Comparison of ENCODE assay signal across 10 cellular contexts in genomic region chr14:21096438-21096837, GRCh38. TPM values are rescaled to one million over a fixed set of nuclear protein-coding genes. Genes with fewer than 3 reads are reported as not detected.
A peak's percentile ranks its signal among the peaks of the same experiment; 100 is the strongest.
DNase-seq lines count a peak whose midpoint lies in the region; ATAC-seq and TF ChIP-seq lines count a peak whose summit lies in the region.
"Had no signal": no experiment of that assay in that cellular context is flagged by ENCODE, and none has a peak within 500 bp of the region (broad histone marks: within the 10 kb centered on the region; RNA-seq: fewer than 3 reads in every experiment).

No MANE protein-coding gene starts in this region.

- H3K27me3 Mint-ChIP-seq in nephron (ENCODE audit: low read depth) = no peaks in the 10 kb centered on the region

- H3K36me3 ChIP-seq in right atrium auricular region (peaks cover 16% of the 10 kb centered on the region), vagina (peaks cover 0 to 4% of the 10 kb centered on the region in 2 donors)

- TF ChIP-seq CTCF in right atrium auricular region (IDR thresholded peaks at IDR 0.05) = no peak
- no peak for TF ChIP-seq CTCF in nephron (IDR thresholded peaks at IDR 0.05; ENCODE audit: unreplicated experiment in 3 of 3)
- no peak for TF ChIP-seq CTCF in vagina (IDR thresholded peaks at IDR 0.05)

- no peak for TF ChIP-seq POLR2A in vagina (IDR thresholded peaks at IDR 0.05)

- H3K27me3 ChIP-seq in right atrium auricular region (no peaks in the 10 kb centered on the region), vagina (no peaks in the 10 kb centered on the region)

- H3K27ac Mint-ChIP-seq in nephron = peak overlapping the region; percentile 81 to 90 (median 84)

- H3K9me3 ChIP-seq in right atrium auricular region (no peaks in the 10 kb centered on the region), vagina (no peaks in the 10 kb centered on the region)

- DNase-seq in right atrium auricular region (ENCODE audit: low spot score) = no peak
- DNase-seq in Right ventricle myocardium superior = no peak
- no peak for DNase-seq in caudate nucleus (lab: John Stamatoyannopoulos, UW)
- DNase-seq in vagina (ENCODE audit: extremely low spot score in 2 of 2) = no peak
- no peak for DNase-seq in cerebellar nuclear complex (lab: John Stamatoyannopoulos, UW)
- DNase-seq in T-helper 1 cell = no peak
- DNase-seq: NCI-H1105 had no signal

- H3K4me1 ChIP-seq in right atrium auricular region (peaks cover 0 to 58% of the 10 kb centered on the region in 2 donors), vagina (peaks cover 44% of the 10 kb centered on the region)

- H3K27ac ChIP-seq in right atrium auricular region = peak overlapping the region; percentile 38 to 93
- peak overlapping the region; percentile 52 for H3K27ac ChIP-seq in caudate nucleus (ENCODE audit: low read depth, low read length)
- H3K27ac ChIP-seq in vagina = peak overlapping the region; percentile 95

- ATAC-seq in Right ventricle myocardium superior (ENCODE audit: poor library complexity) (no peak), HG02852 (IDR thresholded peaks at IDR 0.05; ENCODE audit: unreplicated experiment) (no peak)

- peaks cover 7% of the 10 kb centered on the region for H3K36me3 Mint-ChIP-seq in nephron (ENCODE audit: low read depth)

- H3K4me1 Mint-ChIP-seq in nephron = peaks cover 69% of the 10 kb centered on the region

- H3K9me3 Mint-ChIP-seq in nephron = no peaks in the 10 kb centered on the region

- peak overlapping the region; percentile 89 to 94 (median 94) for H3K4me3 Mint-ChIP-seq in nephron

- H3K4me3 ChIP-seq in right atrium auricular region = no peak overlapping the region
- H3K4me3 ChIP-seq in vagina = no peak overlapping the region

- intact Hi-C loops in Right ventricle myocardium superior (cut with DNase I) = no loop called here
- intact Hi-C loops in vagina (cut with DNase I) = no loop called here

RNA-seq across cellular contexts. Expression of gene ZNF219, which starts 2.0 kb away (rescaled TPM):
- total RNA-seq in right atrium auricular region = 10 to 100 TPM; 49.7 to 66.6 TPM
- 50.0 TPM for total RNA-seq in Right ventricle myocardium superior
- 69.2 TPM for total RNA-seq in vagina

RNA-seq across cellular contexts. Expression of gene TMEM253, which starts 4.4 kb away (rescaled TPM):
- total RNA-seq in right atrium auricular region = not detected
- 0.43 TPM for total RNA-seq in Right ventricle myocardium superior
- not detected for total RNA-seq in vagina

RNA-seq across cellular contexts. Expression of gene ARHGEF40, which starts 26.3 kb away (rescaled TPM):
- total RNA-seq in right atrium auricular region (10 to 100 TPM; 14.3 to 16.0 TPM), Right ventricle myocardium superior (21.2 TPM), vagina (36.3 TPM)

RNA-seq across cellular contexts. Expression of gene RNASE8, which starts 38.8 kb away (rescaled TPM):
- not detected for total RNA-seq in right atrium auricular region
- not detected for total RNA-seq in Right ventricle myocardium superior
- not detected for total RNA-seq in vagina
- total RNA-seq: myocyte had no signal

RNA-seq across cellular contexts. Expression of gene RNASE7, which starts 54.3 kb away (rescaled TPM):
- total RNA-seq in right atrium auricular region (not detected), Right ventricle myocardium superior (not detected), vagina (18.2 TPM)
- total RNA-seq: myocyte had no signal
